ENCODE assay signal across 1 cellular context in the genomic region with DNA sequence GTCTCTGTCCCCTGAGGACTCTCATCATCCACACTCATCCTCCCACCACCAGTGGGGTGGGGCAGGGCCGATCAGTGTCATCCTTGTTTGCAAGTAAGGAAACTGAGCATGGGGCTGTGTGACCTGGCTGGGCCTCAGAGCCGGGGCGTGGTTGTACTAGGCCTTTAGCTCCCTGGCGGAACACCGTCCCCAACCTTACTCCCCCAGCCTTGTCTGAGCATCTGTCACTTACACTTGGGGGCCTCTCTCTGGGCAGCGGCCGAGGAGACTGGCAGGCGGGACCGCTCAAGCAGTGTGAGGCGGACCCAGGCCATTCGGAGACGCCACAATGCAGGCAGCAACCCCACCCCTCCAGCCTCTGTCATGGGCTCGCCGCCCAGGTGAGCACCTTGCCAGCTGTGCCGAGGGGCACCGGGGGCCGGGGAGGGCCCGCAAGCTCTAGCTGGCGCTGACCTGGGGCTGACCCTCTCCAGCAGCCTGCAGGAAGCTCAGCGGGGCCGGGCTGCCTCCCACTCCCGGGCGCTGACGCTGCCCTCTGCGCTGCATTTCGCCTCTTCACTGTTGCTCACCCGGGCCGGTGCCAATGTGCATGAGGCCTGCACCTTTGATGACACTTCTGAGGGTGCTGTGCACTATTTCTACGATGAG.
TF ChIP-seq lines count a peak whose summit lies in the region.

No MANE protein-coding gene starts in this region.

TF ChIP-seq in IMR-90, 13 proteins besides CTCF, POLR2A, EP300 and RAD21:
- TF ChIP-seq RCOR1 (IDR thresholded peaks at IDR 0.05; ENCODE audit: insufficient replicate concordance, low read length): no peak
- no peak for TF ChIP-seq CHD1 (IDR thresholded peaks at IDR 0.05; ENCODE audit: low read depth, low read length)
- TF ChIP-seq CEBPB (IDR thresholded peaks at IDR 0.05; ENCODE audit: low read depth, low read length): no peak
- TF ChIP-seq, protein P1, sequence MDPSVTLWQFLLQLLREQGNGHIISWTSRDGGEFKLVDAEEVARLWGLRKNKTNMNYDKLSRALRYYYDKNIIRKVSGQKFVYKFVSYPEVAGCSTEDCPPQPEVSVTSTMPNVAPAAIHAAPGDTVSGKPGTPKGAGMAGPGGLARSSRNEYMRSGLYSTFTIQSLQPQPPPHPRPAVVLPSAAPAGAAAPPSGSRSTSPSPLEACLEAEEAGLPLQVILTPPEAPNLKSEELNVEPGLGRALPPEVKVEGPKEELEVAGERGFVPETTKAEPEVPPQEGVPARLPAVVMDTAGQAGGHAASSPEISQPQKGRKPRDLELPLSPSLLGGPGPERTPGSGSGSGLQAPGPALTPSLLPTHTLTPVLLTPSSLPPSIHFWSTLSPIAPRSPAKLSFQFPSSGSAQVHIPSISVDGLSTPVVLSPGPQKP (IDR thresholded peaks at IDR 0.05; ENCODE audit: borderline replicate concordance, low read depth, low read length): no peak
- TF ChIP-seq FOS (IDR thresholded peaks at IDR 0.05; ENCODE audit: low read depth, low read length): no peak
- TF ChIP-seq, protein P2, sequence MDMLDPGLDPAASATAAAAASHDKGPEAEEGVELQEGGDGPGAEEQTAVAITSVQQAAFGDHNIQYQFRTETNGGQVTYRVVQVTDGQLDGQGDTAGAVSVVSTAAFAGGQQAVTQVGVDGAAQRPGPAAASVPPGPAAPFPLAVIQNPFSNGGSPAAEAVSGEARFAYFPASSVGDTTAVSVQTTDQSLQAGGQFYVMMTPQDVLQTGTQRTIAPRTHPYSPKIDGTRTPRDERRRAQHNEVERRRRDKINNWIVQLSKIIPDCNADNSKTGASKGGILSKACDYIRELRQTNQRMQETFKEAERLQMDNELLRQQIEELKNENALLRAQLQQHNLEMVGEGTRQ (IDR thresholded peaks at IDR 0.05; ENCODE audit: low read depth, low read length): no peak
- no peak for TF ChIP-seq MAZ (IDR thresholded peaks at IDR 0.05; ENCODE audit: borderline replicate concordance, low read depth, low read length)
- no peak for TF ChIP-seq MAFK (IDR thresholded peaks at IDR 0.05; ENCODE audit: low read depth, low read length)
- TF ChIP-seq SMC3 (IDR thresholded peaks at IDR 0.05; ENCODE audit: low read depth, low read length): no peak
- no peak for TF ChIP-seq NFE2L2 (IDR thresholded peaks at IDR 0.05; ENCODE audit: low read depth, low read length)
- no peak for TF ChIP-seq MXI1 (IDR thresholded peaks at IDR 0.05; ENCODE audit: borderline replicate concordance, low read depth, low read length)
- no peak for TF ChIP-seq BHLHE40 (IDR thresholded peaks at IDR 0.05; ENCODE audit: low read depth, low read length)
- TF ChIP-seq RFX5 (IDR thresholded peaks at IDR 0.05; ENCODE audit: low read depth, low read length): no peak
